Comparison of ENCODE assay signal across 9 cellular contexts in the genomic region with DNA sequence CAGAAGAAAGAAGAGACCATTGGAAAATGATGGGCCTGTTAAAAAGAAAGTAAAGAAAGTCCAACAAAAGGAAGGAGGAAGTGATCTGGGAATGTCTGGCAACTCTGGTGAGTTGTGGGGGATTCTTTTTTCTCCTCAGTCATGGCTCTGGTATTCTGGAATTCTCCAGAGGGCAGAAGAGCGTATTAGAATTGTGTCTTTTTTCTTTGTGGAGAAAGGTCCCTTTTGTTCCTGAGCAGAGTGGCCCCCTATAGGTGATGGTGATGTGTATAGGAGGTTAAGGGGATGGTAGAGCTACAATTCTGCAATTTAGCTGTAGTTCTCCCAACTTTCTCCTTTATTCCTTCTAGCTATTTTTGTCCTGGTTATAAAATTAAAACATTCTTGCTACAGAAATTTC. TPM values are rescaled to one million over a fixed set of nuclear protein-coding genes. Genes with fewer than 3 reads are reported as not detected.
DNase-seq lines count a peak whose midpoint lies in the region; ATAC-seq and TF ChIP-seq lines count a peak whose summit lies in the region.
"Had no signal": no experiment of that assay in that cellular context is flagged by ENCODE, and none has a peak within 500 bp of the region (broad histone marks: within the 10 kb centered on the region; RNA-seq: fewer than 3 reads in every experiment).

No MANE protein-coding gene starts in this region.

- peak overlapping the region; percentile 96 for H3K4me3 Mint-ChIP-seq in activated naive CD4-positive, alpha-beta T cell treated with anti-CD3 and anti-CD28 coated beads, Interleukin-2, amount 50 U/mL, for 24 hours
- peak overlapping the region; percentile 95 for H3K4me3 Mint-ChIP-seq in type B pancreatic cell

- ATAC-seq in HG02885 (IDR thresholded peaks at IDR 0.05; ENCODE audit: poor library complexity, unreplicated experiment) = no peak

- no peaks in the 10 kb centered on the region for H3K9me2 ChIP-seq in OCI-LY7 (ENCODE audit: insufficient read depth, low read length)

- peaks cover 52% of the 10 kb centered on the region for H3K4me1 Mint-ChIP-seq in activated naive CD4-positive, alpha-beta T cell treated with anti-CD3 and anti-CD28 coated beads, Interleukin-2, amount 50 U/mL, for 24 hours
- peaks cover 26% of the 10 kb centered on the region for H3K4me1 Mint-ChIP-seq in type B pancreatic cell (ENCODE audit: unreplicated experiment)

- H3K36me3 Mint-ChIP-seq in activated naive CD4-positive, alpha-beta T cell treated with anti-CD3 and anti-CD28 coated beads, Interleukin-2, amount 50 U/mL, for 24 hours = peaks cover 15% of the 10 kb centered on the region
- peaks cover 30% of the 10 kb centered on the region for H3K36me3 Mint-ChIP-seq in type B pancreatic cell

- H4K20me1 ChIP-seq in OCI-LY7 (ENCODE audit: insufficient read depth, low read length) = peaks cover 10% of the 10 kb centered on the region; the same call in 1 of the 2 replicates

- peaks cover 13% of the 10 kb centered on the region; the same call in 1 of the 2 replicates for H3K9me3 ChIP-seq in OCI-LY7 (ENCODE audit: low read length)

- peak overlapping the region; percentile 96 for H3K4me2 ChIP-seq in OCI-LY7 (ENCODE audit: low read length)

- CTCF ChIA-PET in OCI-LY7 (lab: Charles Lee; ENCODE audit: unreplicated experiment) = no interaction called here

- H2AFZ ChIP-seq in OCI-LY7 (ENCODE audit: low read length) = no peak overlapping the region; the same call in 1 of the 2 replicates

- no peaks in the 10 kb centered on the region for H3K9me3 Mint-ChIP-seq in activated naive CD4-positive, alpha-beta T cell treated with anti-CD3 and anti-CD28 coated beads, Interleukin-2, amount 50 U/mL, for 24 hours
- no peaks in the 10 kb centered on the region for H3K9me3 Mint-ChIP-seq in type B pancreatic cell

- POLR2A ChIA-PET in OCI-LY7 (lab: Charles Lee) = interaction anchor here (0.8 to 1.4 kb wide), 5 partner anchors 8 to 17 kb away, joined by 4 to 9 read pairs (median 4); no protein-coding TSS in a partner anchor

- H3K27me3 Mint-ChIP-seq in activated naive CD4-positive, alpha-beta T cell treated with anti-CD3 and anti-CD28 coated beads, Interleukin-2, amount 50 U/mL, for 24 hours = no peaks in the 10 kb centered on the region
- H3K27me3 Mint-ChIP-seq in type B pancreatic cell = no peaks in the 10 kb centered on the region

- H3K4me3 ChIP-seq in OCI-LY7 (ENCODE audit: low read depth, low read length, poor library complexity, severe bottlenecking) (no peak overlapping the region), choroid plexus epithelial cell (ENCODE audit: low read depth, low read length) (no peak overlapping the region), H7 (ENCODE audit: insufficient read depth, low read depth, low read length) (no peak overlapping the region)

- H3K27me3 ChIP-seq in H7 (ENCODE audit: control insufficient read depth, insufficient read depth, low read length) = no peaks in the 10 kb centered on the region

- no TSS peak for BruUV-seq in OCI-LY7 (replicated peaks; lab: Mats Ljungman, UMichigan)

- peak overlapping the region; percentile 83 for H3K27ac ChIP-seq in OCI-LY7 (ENCODE audit: low read depth, low read length, poor library complexity, severe bottlenecking)

- TF ChIP-seq CTCF in OCI-LY7 (conservative IDR thresholded peaks at IDR 0.05; ENCODE audit: low read length) = peak; percentile 79
- TF ChIP-seq CTCF in choroid plexus epithelial cell (conservative IDR thresholded peaks at IDR 0.05; ENCODE audit: low read depth, low read length) = peak; percentile 22
- no peak for TF ChIP-seq CTCF in type B pancreatic cell (conservative IDR thresholded peaks at IDR 0.05)

- no peak for DNase-seq in activated naive CD4-positive, alpha-beta T cell treated with Interleukin-2 at 50 U/mL for 16 hours
- DNase-seq in OCI-LY7 (ENCODE audit: low spot score) = peak; percentile 36
- DNase-seq in choroid plexus epithelial cell (ENCODE audit: low read depth) = no peak
- DNase-seq in type B pancreatic cell (ENCODE audit: extremely low spot score, unreplicated experiment) = no peak
- DNase-seq in H7 = no peak
- no peak for DNase-seq in HUDEP-2 (lab: John Stamatoyannopoulos, UW; ENCODE audit: unreplicated experiment in 76 of 76)
- DNase-seq: RPMI8226 had no signal

- H3K27ac Mint-ChIP-seq in activated naive CD4-positive, alpha-beta T cell treated with anti-CD3 and anti-CD28 coated beads, Interleukin-2, amount 50 U/mL, for 24 hours = peak overlapping the region; percentile 41
- H3K27ac Mint-ChIP-seq in type B pancreatic cell = peak overlapping the region; percentile 69

- peaks cover 11% of the 10 kb centered on the region for H3K4me1 ChIP-seq in OCI-LY7 (ENCODE audit: insufficient read depth, low read length, poor library complexity, severe bottlenecking)

- H3K79me2 ChIP-seq in OCI-LY7 (ENCODE audit: insufficient read depth, low read depth, low read length) = peaks cover 27% of the 10 kb centered on the region

- intact Hi-C loops in OCI-LY7 (cut with micrococcal nuclease; ENCODE audit: unreplicated experiment) = loop anchor here (10.0 kb wide), 2 partner anchors 252 to 472 kb away; partner anchors contain the start of gene ZFYVE16

- H3K36me3 ChIP-seq in OCI-LY7 (ENCODE audit: insufficient read depth, low read length) (peaks cover 52% of the 10 kb centered on the region), H7 (replicated peaks; ENCODE audit: control insufficient read depth, insufficient read depth, low read length) (peaks cover 7% of the 10 kb centered on the region)

RNA-seq across cellular contexts. Expression of gene DHFR, which starts 1.6 kb away (rescaled TPM):
- total RNA-seq in OCI-LY7 (2014; rRNA removed; shearing (Covaris generic)) = 99.9 and 115 TPM in 2 replicates
- total RNA-seq in OCI-LY7 (2022) (164 and 168 TPM in 2 replicates), type B pancreatic cell (ENCODE audit: low replicate concordance) (24.8 and 55.1 TPM in 2 replicates)
- 63.1 and 67.6 TPM in 2 replicates for total RNA-seq in H7 (2014; rRNA removed; shearing (Covaris generic))

RNA-seq across cellular contexts. Expression of gene MSH3, which starts 2.0 kb away (rescaled TPM):
- total RNA-seq in OCI-LY7 (2014; rRNA removed; shearing (Covaris generic)) = 15.4 and 17.1 TPM in 2 replicates
- total RNA-seq in OCI-LY7 (2022) = 26.3 and 28.3 TPM in 2 replicates
- total RNA-seq in type B pancreatic cell (ENCODE audit: low replicate concordance) = 10.4 and 13.9 TPM in 2 replicates
- 10.1 and 15.4 TPM in 2 replicates for total RNA-seq in H7 (2014; rRNA removed; shearing (Covaris generic))
